Comparison of ENCODE assay signal across 8 cellular contexts in the genomic region with DNA sequence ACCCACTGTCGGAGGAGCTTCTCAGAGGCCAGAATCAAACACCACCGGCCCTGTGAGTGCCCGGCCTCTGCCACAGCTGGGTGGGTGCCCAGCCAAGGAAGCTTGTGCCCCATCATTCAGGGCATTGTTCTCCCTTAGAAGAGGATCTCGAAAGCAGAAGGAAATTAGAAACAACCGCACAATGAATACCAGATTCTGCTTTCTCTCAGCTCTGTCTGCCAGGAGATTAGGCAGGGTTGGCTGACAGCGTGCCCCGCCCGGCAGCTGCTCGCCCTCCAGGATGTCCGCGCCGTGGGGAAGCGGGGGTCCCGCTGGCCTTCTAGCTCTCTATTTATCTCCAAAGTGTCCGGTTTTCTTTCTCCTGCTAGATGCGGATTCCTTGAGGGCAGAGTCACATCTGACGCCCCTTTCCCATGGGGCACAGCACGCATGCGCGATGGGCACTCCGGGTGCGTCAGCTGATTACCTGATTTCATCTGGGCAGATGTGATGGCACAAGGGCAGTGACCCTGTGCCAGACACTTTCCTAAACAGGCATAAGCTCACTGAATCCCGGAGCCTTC. TPM values are rescaled to one million over a fixed set of nuclear protein-coding genes. Genes with fewer than 3 reads are reported as not detected.
A peak's percentile ranks its signal among the peaks of the same experiment; 100 is the strongest.
DNase-seq lines count a peak whose midpoint lies in the region; ATAC-seq and TF ChIP-seq lines count a peak whose summit lies in the region.

No MANE protein-coding gene starts in this region.

- ATAC-seq in GM21619 (IDR thresholded peaks at IDR 0.05; ENCODE audit: unreplicated experiment) (no peak), HG03039 (IDR thresholded peaks at IDR 0.05; ENCODE audit: unreplicated experiment) (no peak)

- peaks cover 3% of the 10 kb centered on the region for H3K4me1 Mint-ChIP-seq in T-helper 1 cell treated with Interleukin-12 subunit alpha and Interleukin-12 subunit beta and Interleukin-4 antibody, amounts not matched to agents 30 μg/mL and 1 μg/mL, for 36 hours (ENCODE audit: low read depth)

- TF ChIP-seq CTCF in brain microvascular endothelial cell (IDR thresholded peaks at IDR 0.05; ENCODE audit: low read depth, low read length, missing control alignments) (no peak), kidney epithelial cell (IDR thresholded peaks at IDR 0.05; ENCODE audit: insufficient read depth, low read length, poor library complexity, severe bottlenecking) (no peak), spleen (IDR thresholded peaks at IDR 0.05 in 8 of 11, conservative IDR thresholded peaks at IDR 0.05 in 3 of 11) (no peak)

- H3K36me3 ChIP-seq in brain microvascular endothelial cell (replicated peaks) = no peaks in the 10 kb centered on the region
- H3K36me3 ChIP-seq in kidney epithelial cell (ENCODE audit: control insufficient read depth, insufficient read depth, low read length) = no peaks in the 10 kb centered on the region
- H3K36me3 ChIP-seq in spleen = no peaks in the 10 kb centered on the region

- H3K27ac ChIP-seq in brain microvascular endothelial cell = peak overlapping the region; percentile 9
- peak overlapping the region; percentile 60 to 91 (median 81) for H3K27ac ChIP-seq in spleen

- no peaks in the 10 kb centered on the region for H3K9me3 Mint-ChIP-seq in T-helper 1 cell treated with Interleukin-12 subunit alpha and Interleukin-12 subunit beta and Interleukin-4 antibody, amounts not matched to agents 30 μg/mL and 1 μg/mL, for 36 hours

- intact Hi-C loops in spleen (cut with DNase I; ENCODE audit: low total_unique reads) = no loop called here

- H3K36me3 Mint-ChIP-seq in T-helper 1 cell treated with Interleukin-12 subunit alpha and Interleukin-12 subunit beta and Interleukin-4 antibody, amounts not matched to agents 30 μg/mL and 1 μg/mL, for 36 hours (ENCODE audit: low read depth) = peaks cover 2% of the 10 kb centered on the region

- DNase-seq in AG20443 (ENCODE audit: low spot score) (peak; percentile 94), KBM-7 (peak; percentile 40), brain microvascular endothelial cell (peak; percentile 57), kidney epithelial cell (ENCODE audit: low read depth) (no peak), spleen (peak; percentile 85)

- peak overlapping the region; percentile 61 for H3K4me3 Mint-ChIP-seq in T-helper 1 cell treated with Interleukin-12 subunit alpha and Interleukin-12 subunit beta and Interleukin-4 antibody, amounts not matched to agents 30 μg/mL and 1 μg/mL, for 36 hours

- H3K27me3 ChIP-seq in brain microvascular endothelial cell (replicated peaks) (no peaks in the 10 kb centered on the region), kidney epithelial cell (ENCODE audit: control insufficient read depth, insufficient read depth, low read length) (no peaks in the 10 kb centered on the region), spleen (replicated peaks in 1 of 7) (peaks cover 0 to 18% (median 0%) of the 10 kb centered on the region in 7 donors)

- peak overlapping the region; percentile 47 for H3K4me3 ChIP-seq in brain microvascular endothelial cell (ENCODE audit: low read depth, low read length)
- peak overlapping the region; percentile 34 for H3K4me3 ChIP-seq in kidney epithelial cell (ENCODE audit: low read depth, low read length)
- H3K4me3 ChIP-seq in spleen = peak overlapping the region in 7 of 8 donors; percentile 24 to 68 (median 27)

- H3K27me3 Mint-ChIP-seq in T-helper 1 cell treated with Interleukin-12 subunit alpha and Interleukin-12 subunit beta and Interleukin-4 antibody, amounts not matched to agents 30 μg/mL and 1 μg/mL, for 36 hours (ENCODE audit: low read depth) = peaks cover 21% of the 10 kb centered on the region

- H3K4me1 ChIP-seq in spleen = peaks cover 7 to 45% (median 26%) of the 10 kb centered on the region in 6 donors

- no peaks in the 10 kb centered on the region for H3K9me3 ChIP-seq in spleen

- TF ChIP-seq POLR2A in spleen (IDR thresholded peaks at IDR 0.05) = no peak

- WGBS in spleen, 5 donors = 10 to 33% (median 23%) methylated on average over 22 to 23 of the region's 23 CpGs

- H3K27ac Mint-ChIP-seq in T-helper 1 cell treated with Interleukin-12 subunit alpha and Interleukin-12 subunit beta and Interleukin-4 antibody, amounts not matched to agents 30 μg/mL and 1 μg/mL, for 36 hours = no peak overlapping the region

- in situ Hi-C loops in KBM-7 (cut with MboI; ENCODE audit: low pct_unique_long_range_greater_than_20kb, low sequenced_read_pairs) (no loop called here), brain microvascular endothelial cell (cut with HindIII; ENCODE audit: low pct_ligation_motif_present, low sequenced_read_pairs) (no loop called here)

RNA-seq across cellular contexts. Expression of a gene that starts 25.5 kb away (rescaled TPM):
- total RNA-seq in kidney epithelial cell = not detected in 2 replicates
- not detected for total RNA-seq in spleen
- polyA plus RNA-seq in spleen = under 1 TPM in 1 of 3 donors, not detected in 2; 0.35 TPM
